Comparison of ENCODE assay signal across 17 cellular contexts in genomic region chr14:64693766-64694165, GRCh38. TPM values are rescaled to one million over a fixed set of nuclear protein-coding genes. Genes with fewer than 3 reads are reported as not detected.
DNase-seq lines count a peak whose midpoint lies in the region; TF ChIP-seq lines count a peak whose summit lies in the region.
"Had no signal": no experiment of that assay in that cellular context is flagged by ENCODE, and none has a peak within 500 bp of the region (broad histone marks: within the 10 kb centered on the region; RNA-seq: fewer than 3 reads in every experiment).

No MANE protein-coding gene starts in this region.

- H3K27ac ChIP-seq in right atrium auricular region (peak overlapping the region; percentile 56 to 65), temporal lobe (ENCODE audit: low read depth, low read length) (peak overlapping the region; percentile 83)
- H3K27ac ChIP-seq: breast epithelium, foreskin keratinocyte, KMS-11, RWPE1 had no signal

- H3K36me3 ChIP-seq in right atrium auricular region = no peaks in the 10 kb centered on the region
- H3K36me3 ChIP-seq: breast epithelium had no signal

- TF ChIP-seq CTCF in right atrium auricular region (IDR thresholded peaks at IDR 0.05) = no peak

- peak in 2 of 3 experiments; percentile 2 to 20 for DNase-seq in NCI-H1417 (lab: John Stamatoyannopoulos, UW)
- no peak for DNase-seq in NCI-H1417 treated with DMSO at 0.1 percent for 48 hours (lab: John Stamatoyannopoulos, UW)
- peak; percentile 80 for DNase-seq in NCI-H69 (lab: John Stamatoyannopoulos, UW)
- no peak for DNase-seq in right atrium auricular region (ENCODE audit: low spot score)
- DNase-seq in COLO668 (lab: John Stamatoyannopoulos, UW; ENCODE audit: unreplicated experiment) = no peak
- DNase-seq in nucleus accumbens (lab: John Stamatoyannopoulos, UW) = no peak
- no peak for DNase-seq in activated naive CD4-positive, alpha-beta T cell treated with anti-CD3 and anti-CD28 coated beads, Interleukin-2, amount 50 U/mL, for 16 hours
- DNase-seq: 8988T, dermis blood vessel endothelial cell, foreskin keratinocyte, GDM1, retina, trophoblast cell had no signal

- H3K9me3 ChIP-seq in right atrium auricular region = no peaks in the 10 kb centered on the region
- H3K9me3 ChIP-seq: breast epithelium had no signal

- H3K4me1 ChIP-seq in right atrium auricular region = peaks cover 0 to 46% of the 10 kb centered on the region in 2 donors
- H3K4me1 ChIP-seq: breast epithelium, foreskin keratinocyte had no signal

- no peak overlapping the region for H3K4me3 ChIP-seq in right atrium auricular region
- H3K4me3 ChIP-seq: breast epithelium had no signal

- H3K27me3 ChIP-seq in right atrium auricular region = no peaks in the 10 kb centered on the region
- H3K27me3 ChIP-seq: breast epithelium, foreskin keratinocyte had no signal

RNA-seq across cellular contexts. Expression of gene PLEKHG3, which starts 10.5 kb away (rescaled TPM):
- total RNA-seq in right atrium auricular region = 10 to 100 TPM; 26.1 to 28.1 TPM
- 7.1 TPM for total RNA-seq in temporal lobe

Comparison
In these comparisons a context has a peak if more than half of its experiments do, and no peak if none do; other contexts are left out.
1. DNase-seq: peak in NCI-H1417 (2 of 3) and NCI-H69 (single experiment); none in NCI-H1417 treated with DMSO at 0.1 percent for 48 hours (single experiment), right atrium auricular region (single experiment), COLO668 (single experiment), nucleus accumbens (0 of 56) and activated naive CD4-positive, alpha-beta T cell treated with anti-CD3 and anti-CD28 coated beads, Interleukin-2, amount 50 U/mL, for 16 hours (single experiment).